In genomic region chr1:1928231-1929101, GRCh38 we compare ENCODE assay signal across 19 cellular contexts. TPM values are rescaled to one million over a fixed set of nuclear protein-coding genes. Genes with fewer than 3 reads are reported as not detected.
DNase-seq lines count a peak whose midpoint lies in the region; ATAC-seq and TF ChIP-seq lines count a peak whose summit lies in the region.
"Had no signal": no experiment of that assay in that cellular context is flagged by ENCODE, and none has a peak within 500 bp of the region (broad histone marks: within the 10 kb centered on the region; RNA-seq: fewer than 3 reads in every experiment).

No MANE protein-coding gene starts in this region.

- peak overlapping the region; percentile 89 for H3K4me2 ChIP-seq in BLaER1
- H3K4me2 ChIP-seq: PC-9 had no signal

- DNase-seq in endodermal cell: peak; percentile 39
- peak in 2 of 3 donors; percentile 61 to 62 for DNase-seq in right lobe of liver
- DNase-seq in C1 segment of cervical spinal cord (lab: John Stamatoyannopoulos, UW): no peak
- no peak for DNase-seq in NCI-H526 treated with DMSO at 0.1 percent for 48 hours (lab: John Stamatoyannopoulos, UW)
- DNase-seq in UCSD-AML1 (lab: John Stamatoyannopoulos, UW; ENCODE audit: unreplicated experiment): no peak
- DNase-seq: AML-193; CD8-positive, alpha-beta memory T cell; DMS153; EL; NCI-H1048; NCI-H345; NCI-H748 treated with DMSO at 0.1 percent for 48 hours; PC-9 had no signal

- no peak overlapping the region for H3K4me3 ChIP-seq in BLaER1
- no peak overlapping the region for H3K4me3 ChIP-seq in endodermal cell (ENCODE audit: low read length)
- no peak overlapping the region for H3K4me3 ChIP-seq in right lobe of liver
- H3K4me3 ChIP-seq: PC-9, SK-N-MC had no signal

- H3K27me3 ChIP-seq in BLaER1 (no peaks in the 10 kb centered on the region; the same call in 1 of the 2 replicates), endodermal cell (ENCODE audit: control insufficient read depth, insufficient read depth, low read length, poor library complexity, severe bottlenecking) (no peaks in the 10 kb centered on the region), right lobe of liver (no peaks in the 10 kb centered on the region)

- peak in 3 of 4 donors; percentile 26 to 44 (median 43) for ATAC-seq in right lobe of liver
- ATAC-seq: HCT116 had no signal

- no peaks in the 10 kb centered on the region for H3K36me3 ChIP-seq in BLaER1
- no peaks in the 10 kb centered on the region for H3K36me3 ChIP-seq in endodermal cell (ENCODE audit: control insufficient read depth, insufficient read depth, low read length)
- no peaks in the 10 kb centered on the region for H3K36me3 ChIP-seq in right lobe of liver

- H3K9me3 Mint-ChIP-seq in endodermal cell: peaks cover 6% of the 10 kb centered on the region
- H3K9me3 Mint-ChIP-seq: CD8-positive, alpha-beta memory T cell; IgD-negative memory B cell had no signal

- H3K27ac ChIP-seq in BLaER1: no peak overlapping the region
- no peak overlapping the region for H3K27ac ChIP-seq in endodermal cell (ENCODE audit: low read depth, low read length)
- H3K27ac ChIP-seq in right lobe of liver: no peak overlapping the region
- H3K27ac ChIP-seq: PC-9, SK-N-MC had no signal

- TF ChIP-seq POLR2A in right lobe of liver (IDR thresholded peaks at IDR 0.05): no peak

- TF ChIP-seq CTCF in endodermal cell (conservative IDR thresholded peaks at IDR 0.05) (no peak), right lobe of liver (IDR thresholded peaks at IDR 0.05) (no peak)

- H3K27me3 Mint-ChIP-seq in endodermal cell (ENCODE audit: insufficient read depth): no peaks in the 10 kb centered on the region
- H3K27me3 Mint-ChIP-seq: CD8-positive, alpha-beta memory T cell had no signal

- 89 to 93% methylated on average over 18 to 33 of the region's 34 CpGs for WGBS in endodermal cell (ENCODE audit: insufficient coverage in 1 of 2, insufficient read length in 1 of 2), 2 experiments
- 60% methylated on average over 1 of the region's 34 CpGs for WGBS in right lobe of liver (ENCODE audit: insufficient coverage, low coverage, low lambda C conversion rate, missing lambda C conversion rate)

- H3K9ac ChIP-seq in BLaER1: no peak overlapping the region
- no peak overlapping the region for H3K9ac ChIP-seq in endodermal cell (ENCODE audit: extremely low read depth, low read length, poor library complexity, severe bottlenecking)

- H4K20me1 ChIP-seq in BLaER1: no peaks in the 10 kb centered on the region

- H3K4me1 ChIP-seq in BLaER1 (peaks cover 67% of the 10 kb centered on the region), endodermal cell (ENCODE audit: control insufficient read depth, insufficient read depth, low read length) (no peaks in the 10 kb centered on the region), right lobe of liver (peaks cover 0 to 3% (median under 1%) of the 10 kb centered on the region in 4 donors)

- no peak for TF ChIP-seq EP300 in Ishikawa (IDR thresholded peaks at IDR 0.05; ENCODE audit: borderline replicate concordance)

- no peaks in the 10 kb centered on the region for H3K36me3 Mint-ChIP-seq in endodermal cell (ENCODE audit: low read depth)
- H3K36me3 Mint-ChIP-seq: CD8-positive, alpha-beta memory T cell; IgD-negative memory B cell had no signal

- no peak overlapping the region for H3K27ac Mint-ChIP-seq in endodermal cell
- H3K27ac Mint-ChIP-seq: CD8-positive, alpha-beta memory T cell; IgD-negative memory B cell had no signal

- no peak for TF ChIP-seq RAD21 in Ishikawa (IDR thresholded peaks at IDR 0.05; ENCODE audit: low read depth)

- H3K4me3 Mint-ChIP-seq in endodermal cell: no peak overlapping the region
- H3K4me3 Mint-ChIP-seq: CD8-positive, alpha-beta memory T cell; IgD-negative memory B cell had no signal

- H3K9me3 ChIP-seq in BLaER1 (0 out of 2 replicates have a peak, but pooled peaks cover 2% of the 10 kb centered on the region), endodermal cell (ENCODE audit: control insufficient read depth, low read length) (no peaks in the 10 kb centered on the region), right lobe of liver (no peaks in the 10 kb centered on the region)

- intact Hi-C loops in right lobe of liver (cut with DNase I): no loop called here

- no peaks in the 10 kb centered on the region for H3K4me1 Mint-ChIP-seq in endodermal cell
- H3K4me1 Mint-ChIP-seq: CD8-positive, alpha-beta memory T cell had no signal

TF ChIP-seq in Ishikawa, 13 proteins besides CTCF, POLR2A, EP300 and RAD21:
- TF ChIP-seq TEAD4 (IDR thresholded peaks at IDR 0.05) (no peak), NFIC (IDR thresholded peaks at IDR 0.05) (peak; percentile 55)

RNA-seq across cellular contexts. Expression of gene TMEM52, which starts 9.4 kb away (rescaled TPM):
- total RNA-seq in endodermal cell: 1 to 10 TPM; 6.0 to 6.3 TPM
- 5.5 TPM for polyA plus RNA-seq in endodermal cell (2013, experiment 1 of 2)
- 6.3 TPM for polyA plus RNA-seq in endodermal cell (2013, experiment 2 of 2)
- total RNA-seq in right lobe of liver: 10 to 100 TPM in 1 of 6 experiments, 1 to 10 TPM in 5; 2.3 to 13.2 (median 6.0) TPM
- polyA plus RNA-seq: IgD-negative memory B cell had no signal

RNA-seq across cellular contexts. Expression of gene CALML6, which starts 13.4 kb away (rescaled TPM):
- total RNA-seq in endodermal cell (1 to 10 TPM in 1 of 2 donors, under 1 TPM in 1; 0.89 to 1.4 TPM), right lobe of liver (1 to 10 TPM in 1 of 6 experiments, under 1 TPM in 3, not detected in 2; 0.44 to 1.4 (median 0.58) TPM)
- 0.32 TPM for polyA plus RNA-seq in endodermal cell (2013, experiment 1 of 2)
- polyA plus RNA-seq in endodermal cell (2013, experiment 2 of 2): not detected
- total RNA-seq: HT-29 had no signal
- polyA plus RNA-seq: CD8-positive, alpha-beta memory T cell; IgD-negative memory B cell had no signal

RNA-seq across cellular contexts. Expression of gene GNB1, which starts 37.6 kb away (rescaled TPM):
- total RNA-seq in endodermal cell (100 to 1,000 TPM; 369 to 371 TPM), right lobe of liver (100 to 1,000 TPM in 4 of 6 experiments, 10 to 100 TPM in 2; 85.9 to 147 (median 104) TPM)
- 346 TPM for polyA plus RNA-seq in endodermal cell (2013, experiment 1 of 2)
- polyA plus RNA-seq in endodermal cell (2013, experiment 2 of 2): 334 TPM

Comparison
In these comparisons a context has a peak if more than half of its experiments do, and no peak if none do; other contexts are left out.
1. DNase-seq: peak in endodermal cell (single experiment) and right lobe of liver (2 of 3); none in C1 segment of cervical spinal cord (0 of 14), NCI-H526 treated with DMSO at 0.1 percent for 48 hours (single experiment) and UCSD-AML1 (single experiment).